17 cellular contexts compared by ENCODE assay signal in genomic region chr1:109258481-109259466, GRCh38. TPM values are rescaled to one million over a fixed set of nuclear protein-coding genes. Genes with fewer than 3 reads are reported as not detected.
"Had no signal": no experiment of that assay in that cellular context is flagged by ENCODE, and none has a peak within 500 bp of the region (broad histone marks: within the 10 kb centered on the region; RNA-seq: fewer than 3 reads in every experiment).

No MANE protein-coding gene starts in this region.

- H2AFZ ChIP-seq: parathyroid adenoma had no signal

- H3K9ac ChIP-seq: parathyroid adenoma had no signal

- H3K27ac ChIP-seq: body of pancreas, esophagus muscularis mucosa, parathyroid adenoma, transverse colon had no signal

- H3K9me3 ChIP-seq: body of pancreas, esophagus muscularis mucosa, transverse colon had no signal

- H3K79me2 ChIP-seq: parathyroid adenoma had no signal

- H3K27ac Mint-ChIP-seq: activated naive CD4-positive, alpha-beta T cell treated with anti-CD3 and anti-CD28 coated beads, Interleukin-2, amount 50 U/mL, for 24 hours had no signal

- H3K9me3 Mint-ChIP-seq: activated naive CD4-positive, alpha-beta T cell treated with anti-CD3 and anti-CD28 coated beads, Interleukin-2, amount 50 U/mL, for 24 hours; nephron had no signal

- H3K4me3 Mint-ChIP-seq: activated naive CD4-positive, alpha-beta T cell treated with anti-CD3 and anti-CD28 coated beads, Interleukin-2, amount 50 U/mL, for 24 hours; nephron had no signal

- ATAC-seq: body of pancreas, left lobe of liver had no signal

- H3K36me3 ChIP-seq: transverse colon had no signal

- H3K27me3 ChIP-seq: body of pancreas, esophagus muscularis mucosa, transverse colon had no signal

- H3K4me3 ChIP-seq: body of pancreas, esophagus muscularis mucosa, skin epidermis, transverse colon had no signal

- FAIRE-seq: TTC549 had no signal

- H3K27me3 Mint-ChIP-seq: activated naive CD4-positive, alpha-beta T cell treated with anti-CD3 and anti-CD28 coated beads, Interleukin-2, amount 50 U/mL, for 24 hours had no signal

- DNase-seq: activated CD4-positive, alpha-beta T cell treated with anti-CD3 and anti-CD28 coated beads, Interleukin-2, amount 50 U/mL, for 4 hours; activated T-cell treated with anti-CD3 and anti-CD28 coated beads, Interleukin-2, amount 50 U/mL, for 1 hour; body of pancreas; cerebellar nuclear complex; mesenchymal stem cell; T-helper 2 cell; transverse colon had no signal

RNA-seq across cellular contexts. Expression of gene MYBPHL, which starts 48.0 kb away (rescaled TPM):
- total RNA-seq: body of pancreas, dermis microvascular lymphatic vessel endothelial cell, esophagus muscularis mucosa, fibroblast of villous mesenchyme, left lobe of liver, renal cortical epithelial cell, transverse colon had no signal
